In the genomic region with DNA sequence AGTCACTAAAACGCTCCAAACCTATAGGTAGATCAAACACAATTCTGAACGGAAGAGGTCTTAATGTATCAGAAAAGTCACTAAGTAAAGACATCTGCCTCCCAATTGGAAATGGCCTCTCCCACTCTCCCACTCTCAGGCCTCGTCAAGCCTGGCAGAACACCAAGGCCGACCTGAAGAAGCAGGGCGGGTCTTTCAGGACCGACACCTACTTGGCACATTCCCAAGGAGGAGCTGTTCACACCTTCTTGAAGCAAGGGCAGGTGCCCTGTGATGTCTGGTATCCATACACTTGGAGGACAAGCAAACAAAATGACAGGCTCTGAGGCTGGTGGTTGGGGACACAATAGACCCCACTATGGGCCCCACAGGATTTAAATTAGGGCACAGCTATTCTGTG, we compare ENCODE assay signal across 18 cellular contexts. TPM values are rescaled to one million over a fixed set of nuclear protein-coding genes. Genes with fewer than 3 reads are reported as not detected.
DNase-seq lines count a peak whose midpoint lies in the region; ATAC-seq and TF ChIP-seq lines count a peak whose summit lies in the region.
"Had no signal": no experiment of that assay in that cellular context is flagged by ENCODE, and none has a peak within 500 bp of the region (broad histone marks: within the 10 kb centered on the region; RNA-seq: fewer than 3 reads in every experiment).

No MANE protein-coding gene starts in this region.

- H3K9me3 ChIP-seq in adrenal gland (replicated peaks in 1 of 3), result no peaks in the 10 kb centered on the region

- H3K4me1 ChIP-seq in adrenal gland (replicated peaks in 1 of 2), result peaks cover 0 to 26% of the 10 kb centered on the region in 2 donors

- no peak for TF ChIP-seq POLR2A in adrenal gland (IDR thresholded peaks at IDR 0.05)

- intact Hi-C loops in adrenal gland (cut with DNase I), result no loop called here

- H3K4me3 ChIP-seq in adrenal gland, result no peak overlapping the region
- H3K4me3 ChIP-seq: GM23338 had no signal

- peaks cover 41% of the 10 kb centered on the region for H3K4me1 Mint-ChIP-seq in type B pancreatic cell (ENCODE audit: unreplicated experiment)
- H3K4me1 Mint-ChIP-seq in stimulated activated memory B cell treated with anti-CD40 and anti-IgM and Interleukin-4, amounts not matched to agents 10 μg/mL and 1 μg/mL and 100 μg/mL, for 72 hours, result no peaks in the 10 kb centered on the region

- H3K27ac ChIP-seq in adrenal gland, result peak overlapping the region in 3 of 5 donors; percentile 7 to 86 (median 81)
- H3K27ac ChIP-seq: brain microvascular endothelial cell had no signal

- WGBS in adrenal gland, 4 donors, result 84 to 91% (median 87%) methylated on average over 5 to 6 of the region's 6 CpGs

- H3K36me3 Mint-ChIP-seq in type B pancreatic cell, result peaks cover 26% of the 10 kb centered on the region
- peaks cover 41% of the 10 kb centered on the region for H3K36me3 Mint-ChIP-seq in stimulated activated memory B cell treated with anti-CD40 and anti-IgM and Interleukin-4, amounts not matched to agents 10 μg/mL and 1 μg/mL and 100 μg/mL, for 72 hours

- no peak for TF ChIP-seq CTCF in adrenal gland (IDR thresholded peaks at IDR 0.05)
- no peak for TF ChIP-seq CTCF in type B pancreatic cell (conservative IDR thresholded peaks at IDR 0.05)

- ATAC-seq in stimulated activated memory B cell treated with anti-CD40 and anti-IgM and Interleukin-4, amounts not matched to agents 10 μg/mL and 1 μg/mL and 100 μg/mL, for 72 hours, result no peak
- ATAC-seq: GM23338, Panc1 had no signal

- H3K27me3 Mint-ChIP-seq in type B pancreatic cell, result no peaks in the 10 kb centered on the region
- H3K27me3 Mint-ChIP-seq in stimulated activated memory B cell treated with anti-CD40 and anti-IgM and Interleukin-4, amounts not matched to agents 10 μg/mL and 1 μg/mL and 100 μg/mL, for 72 hours, result no peaks in the 10 kb centered on the region
- H3K27me3 Mint-ChIP-seq: activated CD4-positive, alpha-beta memory T cell treated with anti-CD3 and anti-CD28 coated beads for 36 hours had no signal

- no peak overlapping the region for H3K4me3 Mint-ChIP-seq in type B pancreatic cell
- H3K4me3 Mint-ChIP-seq in stimulated activated memory B cell treated with anti-CD40 and anti-IgM and Interleukin-4, amounts not matched to agents 10 μg/mL and 1 μg/mL and 100 μg/mL, for 72 hours, result no peak overlapping the region
- H3K4me3 Mint-ChIP-seq: activated CD4-positive, alpha-beta memory T cell treated with anti-CD3 and anti-CD28 coated beads for 36 hours; activated T-helper 1 cell treated with anti-CD3 and anti-CD28 coated beads, Interleukin-12 subunit alpha, Interleukin-12 subunit beta, Interleukin-2, Interleukin-4 antibody, amounts not matched to agents 30 ng/mL and 10 ng/mL and 1 ng/mL, durations not matched to agents 14 hours and 24 hours and 36 hours; GM23338 had no signal

- H3K27me3 ChIP-seq in adrenal gland, result no peaks in the 10 kb centered on the region
- H3K27me3 ChIP-seq: brain microvascular endothelial cell had no signal

- H3K36me3 ChIP-seq in adrenal gland (replicated peaks in 1 of 2), result no peaks in the 10 kb centered on the region
- H3K36me3 ChIP-seq: brain microvascular endothelial cell had no signal

- peaks cover 6% of the 10 kb centered on the region for H3K9me3 Mint-ChIP-seq in type B pancreatic cell
- H3K9me3 Mint-ChIP-seq in stimulated activated memory B cell treated with anti-CD40 and anti-IgM and Interleukin-4, amounts not matched to agents 10 μg/mL and 1 μg/mL and 100 μg/mL, for 72 hours, result peaks cover 11% of the 10 kb centered on the region
- H3K9me3 Mint-ChIP-seq: GM23338 had no signal

- H3K27ac Mint-ChIP-seq in type B pancreatic cell, result no peak overlapping the region
- no peak overlapping the region for H3K27ac Mint-ChIP-seq in stimulated activated memory B cell treated with anti-CD40 and anti-IgM and Interleukin-4, amounts not matched to agents 10 μg/mL and 1 μg/mL and 100 μg/mL, for 72 hours
- H3K27ac Mint-ChIP-seq: activated CD4-positive, alpha-beta memory T cell treated with anti-CD3 and anti-CD28 coated beads for 36 hours; activated T-helper 1 cell treated with anti-CD3 and anti-CD28 coated beads, Interleukin-12 subunit alpha, Interleukin-12 subunit beta, Interleukin-2, Interleukin-4 antibody, amounts not matched to agents 30 ng/mL and 10 ng/mL and 1 ng/mL, durations not matched to agents 14 hours and 24 hours and 36 hours; GM23338 had no signal

- peak; percentile 49 for DNase-seq in activated CD8-positive, alpha-beta memory T cell treated with anti-CD3 and anti-CD28 coated beads for 24 hours
- no peak for DNase-seq in activated CD8-positive, alpha-beta memory T cell treated with anti-CD3 and anti-CD28 coated beads, Interleukin-2, amount 50 U/mL, for 4 hours
- DNase-seq in adrenal gland, result peak in 3 of 7 donors; percentile 26 to 57 (median 33)
- peak; percentile 83 for DNase-seq in mesenteric fat pad (ENCODE audit: low spot score)
- peak; percentile 60 for DNase-seq in type B pancreatic cell (ENCODE audit: extremely low spot score, unreplicated experiment)
- no peak for DNase-seq in 8988T
- DNase-seq in occipital lobe (lab: John Stamatoyannopoulos, UW), result no peak
- DNase-seq: activated CD4-positive, alpha-beta memory T cell treated with anti-CD3 and anti-CD28 coated beads for 36 hours; brain microvascular endothelial cell; foreskin melanocyte; NCI-H1417 treated with DMSO at 0.1 percent for 48 hours; NCI-H2227 treated with DMSO at 0.1 percent for 48 hours; stimulated activated naive CD4-positive, alpha-beta T cell treated with Interleukin-2 at 50 U/mL for 16 hours; trophoblast cell had no signal

RNA-seq across cellular contexts. Expression of a gene that starts 30.0 kb away (rescaled TPM):
- total RNA-seq in adrenal gland, result 10 to 100 TPM in 4 of 8 donors, 1 to 10 TPM in 4; 8.2 to 13.9 (median 9.8) TPM
- 1 to 10 TPM; 6.2 to 7.6 (median 7.4) TPM for polyA plus RNA-seq in adrenal gland
- total RNA-seq in mesenteric fat pad, result 17.0 TPM
- 10.4 and 27.0 TPM in 2 replicates for total RNA-seq in type B pancreatic cell (ENCODE audit: low replicate concordance)
- total RNA-seq in occipital lobe, result 24.2 TPM

Comparison
In these comparisons a context has a peak if more than half of its experiments do, and no peak if none do; other contexts are left out.
1. DNase-seq: peak in activated CD8-positive, alpha-beta memory T cell treated with anti-CD3 and anti-CD28 coated beads for 24 hours (single experiment), mesenteric fat pad (single experiment) and type B pancreatic cell (single experiment); none in activated CD8-positive, alpha-beta memory T cell treated with anti-CD3 and anti-CD28 coated beads, Interleukin-2, amount 50 U/mL, for 4 hours (single experiment), 8988T (single experiment) and occipital lobe (single experiment).